16 cellular contexts compared by ENCODE assay signal in the genomic region with DNA sequence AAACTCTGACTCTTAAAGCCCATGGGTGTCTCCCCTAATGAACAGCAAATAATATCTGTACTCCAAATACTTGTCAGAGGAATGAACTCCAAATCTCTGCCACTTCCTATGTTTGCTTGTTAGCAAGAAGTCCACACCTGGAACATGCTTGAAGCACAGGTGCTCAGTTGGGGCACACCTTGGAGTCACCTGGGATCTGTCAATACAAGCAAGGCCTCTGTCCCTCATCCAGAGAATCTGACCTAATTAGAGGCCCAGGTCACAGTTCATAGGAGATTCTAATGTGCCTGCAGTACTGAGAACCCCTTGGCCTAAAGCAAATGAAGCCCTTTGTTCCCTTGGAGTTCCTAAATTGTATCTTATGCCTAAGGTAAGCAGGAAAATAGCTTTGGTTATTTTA.
"Had no signal": no experiment of that assay in that cellular context is flagged by ENCODE, and none has a peak within 500 bp of the region (broad histone marks: within the 10 kb centered on the region; RNA-seq: fewer than 3 reads in every experiment).

No MANE protein-coding gene starts in this region.

- H3K4me3 ChIP-seq: coronary artery, hepatocyte, uterus had no signal

- H3K36me3 ChIP-seq: neutrophil, uterus had no signal

- ATAC-seq: left cardiac atrium; naive thymus-derived CD8-positive, alpha-beta T cell had no signal

- H3K27ac ChIP-seq: coronary artery, hepatocyte, neutrophil, uterus had no signal

- H3K4me1 ChIP-seq: uterus had no signal

- H3K27me3 ChIP-seq: hepatocyte, neutrophil had no signal

- DNase-seq: effector CD4-positive, alpha-beta T cell; endodermal cell; foreskin melanocyte; head of caudate nucleus; kidney; left cardiac atrium; naive thymus-derived CD8-positive, alpha-beta T cell; posterior cingulate gyrus; small intestine; stimulated activated CD4-positive, alpha-beta T cell treated with anti-CD3 and anti-CD28 coated beads, Interleukin-12 subunit alpha, Interleukin-12 subunit beta, amount 100 ng/mL, for 4 hours; stimulated activated naive CD4-positive, alpha-beta T cell treated with Interleukin-2 at 50 U/mL for 16 hours; uterus had no signal

- H3K9me3 ChIP-seq: neutrophil, uterus had no signal

- H3K4me2 ChIP-seq: hepatocyte had no signal

- H2AFZ ChIP-seq: hepatocyte had no signal

- FAIRE-seq: endothelial cell of umbilical vein, kidney, small intestine had no signal
